1 cellular context compared by ENCODE assay signal in the genomic region with DNA sequence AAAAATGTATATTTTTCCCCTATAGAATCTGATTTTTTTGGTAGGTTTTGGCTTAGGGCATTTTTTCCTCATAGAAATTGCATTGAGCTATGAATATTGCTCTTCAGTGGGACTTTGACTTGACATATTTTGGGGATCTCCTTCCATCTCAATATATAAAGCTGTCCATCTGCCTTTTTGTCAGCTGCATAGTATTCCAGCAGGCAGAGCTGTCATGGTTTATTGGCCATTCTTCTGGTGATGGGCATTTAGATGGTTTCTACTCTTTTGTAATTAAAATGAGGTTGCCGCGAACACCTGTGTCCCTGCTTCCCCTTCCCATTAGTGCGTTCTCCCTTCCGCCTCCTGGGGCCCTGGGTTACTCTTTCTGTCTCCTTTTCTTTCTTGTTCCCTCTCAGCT.
TF ChIP-seq lines count a peak whose summit lies in the region.

No MANE protein-coding gene starts in this region.

TF ChIP-seq in HEK293, 187 proteins besides CTCF, POLR2A, EP300 and RAD21 (continued from another document):
- TF ChIP-seq ZNF561 (tag by site-specific recombination; IDR thresholded peaks at IDR 0.05; ENCODE audit: borderline replicate concordance) (no peak), ZNF311 (tag by site-specific recombination; IDR thresholded peaks at IDR 0.05; ENCODE audit: borderline replicate concordance) (no peak)
